8 cellular contexts compared by ENCODE assay signal in genomic region chr3:196081834-196082470, GRCh38. TPM values are rescaled to one million over a fixed set of nuclear protein-coding genes. Genes with fewer than 3 reads are reported as not detected.
DNase-seq lines count a peak whose midpoint lies in the region; ATAC-seq, FAIRE-seq and TF ChIP-seq lines count a peak whose summit lies in the region.

Gene TFRC (minus strand): TSS chr3:196082090. CDS start chr3:196077099, 4,991 bp downstream.

- H3K4me3 ChIP-seq in ascending aorta (peak within 1 kb of the TSS; percentile 74 to 92), right cardiac atrium (ENCODE audit: low read length) (peak within 1 kb of the TSS; percentile 82), uterus (peak within 1 kb of the TSS; percentile 60 to 76)

- H3K9me3 Mint-ChIP-seq in T-helper 2 cell treated with Interferon-gamma antibody and Interleukin-4, amounts not matched to agents 5 μg/mL and 100 μg/mL, for 36 hours, result no peaks in the 10 kb centered on the region

- peak; percentile 92 to 93 for TF ChIP-seq POLR2A in uterus (IDR thresholded peaks at IDR 0.05)

- no peaks in the 10 kb centered on the region for H3K27me3 ChIP-seq in ascending aorta
- no peaks in the 10 kb centered on the region for H3K27me3 ChIP-seq in right cardiac atrium (ENCODE audit: control insufficient read depth, insufficient read depth)
- no peaks in the 10 kb centered on the region for H3K27me3 ChIP-seq in uterus

- H3K9me3 ChIP-seq in ascending aorta (no peaks in the 10 kb centered on the region), right cardiac atrium (ENCODE audit: control insufficient read depth, low read length) (no peaks in the 10 kb centered on the region), uterus (no peaks in the 10 kb centered on the region)

- H3K36me3 ChIP-seq in ascending aorta (no peaks in the 10 kb centered on the region), uterus (no peaks in the 10 kb centered on the region)

- H3K4me1 Mint-ChIP-seq in T-helper 2 cell treated with Interferon-gamma antibody and Interleukin-4, amounts not matched to agents 5 μg/mL and 100 μg/mL, for 36 hours (ENCODE audit: low read depth), result peaks cover 34% of the 10 kb centered on the region

- no peaks in the 10 kb centered on the region for H3K27me3 Mint-ChIP-seq in T-helper 2 cell treated with Interferon-gamma antibody and Interleukin-4, amounts not matched to agents 5 μg/mL and 100 μg/mL, for 36 hours (ENCODE audit: low read depth)

- H3K27ac ChIP-seq in ascending aorta, result peak within 1 kb of the TSS; percentile 84
- peak within 1 kb of the TSS; percentile 91 for H3K27ac ChIP-seq in right cardiac atrium (ENCODE audit: low read length)
- H3K27ac ChIP-seq in uterus, result peak within 1 kb of the TSS; percentile 81 to 86

- FAIRE-seq in GM18507 (lab: Jason Lieb, UNC), result peak; percentile 90

- peaks cover 0 to 8% of the 10 kb centered on the region in 2 donors for H3K4me1 ChIP-seq in ascending aorta
- no peaks in the 10 kb centered on the region for H3K4me1 ChIP-seq in right cardiac atrium (ENCODE audit: control insufficient read depth, insufficient read depth, low read length)
- H3K4me1 ChIP-seq in uterus, result no peaks in the 10 kb centered on the region

- H3K36me3 Mint-ChIP-seq in T-helper 2 cell treated with Interferon-gamma antibody and Interleukin-4, amounts not matched to agents 5 μg/mL and 100 μg/mL, for 36 hours (ENCODE audit: low read depth), result peaks cover 31% of the 10 kb centered on the region

- TF ChIP-seq CTCF in ascending aorta (IDR thresholded peaks at IDR 0.05) (no peak), uterus (IDR thresholded peaks at IDR 0.05) (no peak)

- H3K27ac Mint-ChIP-seq in T-helper 2 cell treated with Interferon-gamma antibody and Interleukin-4, amounts not matched to agents 5 μg/mL and 100 μg/mL, for 36 hours, result peak within 1 kb of the TSS; percentile 95

- H3K4me3 Mint-ChIP-seq in T-helper 2 cell treated with Interferon-gamma antibody and Interleukin-4, amounts not matched to agents 5 μg/mL and 100 μg/mL, for 36 hours, result peak within 1 kb of the TSS; percentile 99

- peak; percentile 100 for DNase-seq in GM18507 (ENCODE audit: extremely low spot score, insufficient read length, low read depth)
- DNase-seq in NCI-H2029 (lab: John Stamatoyannopoulos, UW), result peak; percentile 95
- peak; percentile 95 for DNase-seq in T-helper 2 cell treated with Interferon-gamma antibody and Interleukin-4, amounts not matched to agents 5 μg/mL and 100 μg/mL, for 36 hours (ENCODE audit: low spot score)
- peak; percentile 66 to 95 for DNase-seq in ascending aorta (ENCODE audit: low spot score in 2 of 2)
- DNase-seq in right cardiac atrium, result peak; percentile 97 to 99 (median 98)
- DNase-seq in putamen (ENCODE audit: low spot score), result peak; percentile 96
- DNase-seq in uterus, result peak; percentile 91

- under 1% methylated on average over 66 of the region's 66 CpGs for WGBS in right cardiac atrium

- intact Hi-C loops in ascending aorta (cut with DNase I) (loop anchor here (5.0 kb wide), 1 partner anchor 420 kb away; the partner anchor contains the start of gene RNF168), right cardiac atrium (cut with DNase I) (no loop called here), uterus (cut with DNase I; ENCODE audit: low total_unique reads) (no loop called here)

- ATAC-seq in HG02973 (IDR thresholded peaks at IDR 0.05; ENCODE audit: unreplicated experiment), result peak; percentile 76
- ATAC-seq in right cardiac atrium, result peak; percentile 99

RNA-seq across cellular contexts. Expression of gene TFRC, which starts in this region (rescaled TPM):
- total RNA-seq in ascending aorta (30.1 TPM), right cardiac atrium (100 to 1,000 TPM in 1 of 4 donors, 10 to 100 TPM in 3; 64.1 to 199 (median 91.4) TPM), uterus (10 to 100 TPM; 29.5 to 87.7 (median 44.6) TPM)
- 23.4 TPM for polyA plus RNA-seq in right cardiac atrium

Comparison
In these comparisons a context has a peak if more than half of its experiments do, and no peak if none do; other contexts are left out.
1. Peak in every context shown above with its lines: DNase-seq, ATAC-seq, H3K4me3 ChIP-seq and H3K27ac ChIP-seq.